7 cellular contexts compared by ENCODE assay signal in the genomic region with DNA sequence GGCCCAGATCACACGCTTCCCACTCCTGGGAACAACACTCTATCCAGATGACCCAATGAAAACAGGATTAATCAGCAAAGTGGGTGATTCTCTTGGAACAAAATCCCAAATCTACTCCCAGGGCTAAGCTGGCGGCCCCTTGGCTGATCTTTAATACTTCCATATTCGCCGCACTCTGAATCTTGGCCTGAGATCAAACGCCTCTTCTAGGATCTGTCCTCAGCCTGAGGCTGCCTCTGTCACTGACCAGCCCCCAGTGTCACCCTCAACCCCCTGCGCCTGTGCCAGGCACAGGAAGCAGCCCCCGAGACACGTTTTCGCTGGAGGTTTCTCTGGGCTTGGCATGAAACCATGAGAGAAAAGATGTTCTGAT. TPM values are rescaled to one million over a fixed set of nuclear protein-coding genes. Genes with fewer than 3 reads are reported as not detected.
A peak's percentile ranks its signal among the peaks of the same experiment; 100 is the strongest.
DNase-seq lines count a peak whose midpoint lies in the region; FAIRE-seq and TF ChIP-seq lines count a peak whose summit lies in the region.
"Had no signal": no experiment of that assay in that cellular context is flagged by ENCODE, and none has a peak within 500 bp of the region (broad histone marks: within the 10 kb centered on the region; RNA-seq: fewer than 3 reads in every experiment).

No MANE protein-coding gene starts in this region.

- no peaks in the 10 kb centered on the region for H3K9me3 ChIP-seq in keratinocyte (ENCODE audit: control insufficient read depth, low read depth, low read length)
- no peaks in the 10 kb centered on the region for H3K9me3 ChIP-seq in transverse colon

- dilution Hi-C loops in keratinocyte (cut with MboI; ENCODE audit: extremely low pct_ligation_motif_present, low sequenced_read_pairs): no loop called here

- no peak for TF ChIP-seq EP300 in transverse colon (IDR thresholded peaks at IDR 0.05; ENCODE audit: low read depth)

- no peaks in the 10 kb centered on the region for H4K20me1 ChIP-seq in keratinocyte (ENCODE audit: control insufficient read depth, extremely low read depth, insufficient read depth, low read length)

- intact Hi-C loops in transverse colon (cut with DNase I; ENCODE audit: low total_unique reads): no loop called here

- no peak for TF ChIP-seq POLR2A in transverse colon (IDR thresholded peaks at IDR 0.05)

- no peak for FAIRE-seq in keratinocyte (lab: Jason Lieb, UNC)
- FAIRE-seq: GM12892 had no signal

- DNase-seq in keratinocyte (ENCODE audit: low read depth, low spot score): no peak
- no peak for DNase-seq in transverse colon
- DNase-seq in activated CD4-positive, alpha-beta T cell treated with anti-CD3 and anti-CD28 coated beads for 1 hour: no peak
- no peak for DNase-seq in NCI-H2029 (lab: John Stamatoyannopoulos, UW)

- peak overlapping the region; percentile 55 for H3K4me2 ChIP-seq in keratinocyte (ENCODE audit: control insufficient read depth, extremely low read depth, insufficient read depth, low read depth, low read length)

- H3K79me2 ChIP-seq in keratinocyte (ENCODE audit: control insufficient read depth, insufficient read depth, low read length): no peaks in the 10 kb centered on the region

- H3K27ac ChIP-seq in angular gyrus (ENCODE audit: low read depth, low read length): peak overlapping the region; percentile 67
- H3K27ac ChIP-seq in keratinocyte (ENCODE audit: control insufficient read depth, insufficient read depth, low read length): peak overlapping the region; percentile 92
- peak overlapping the region; percentile 60 to 91 (median 83) for H3K27ac ChIP-seq in transverse colon

- H3K27me3 ChIP-seq in keratinocyte (ENCODE audit: control insufficient read depth, extremely low read depth, insufficient read depth, low read length) (no peaks in the 10 kb centered on the region), transverse colon (no peaks in the 10 kb centered on the region)

- peak overlapping the region; percentile 79 for H3K9ac ChIP-seq in keratinocyte (ENCODE audit: control insufficient read depth, extremely low read depth, insufficient read depth, low read length)

- H3K4me1 ChIP-seq in keratinocyte (ENCODE audit: control insufficient read depth, extremely low read depth, insufficient read depth, low read length) (peaks cover 27% of the 10 kb centered on the region), transverse colon (peaks cover 32 to 48% (median 40%) of the 10 kb centered on the region in 4 donors)

- WGBS in transverse colon (ENCODE audit: low coverage in 1 of 2), 2 donors: 71% methylated on average over 9 of the region's 9 CpGs; no CpG with 5 or more reads in 1 of the 2 donors

- peaks cover 20 to 23% of the 10 kb centered on the region in 2 experiments for H3K36me3 ChIP-seq in keratinocyte (ENCODE audit: control insufficient read depth in 2 of 2, extremely low read depth in 1 of 2, insufficient read depth in 2 of 2, low read length in 2 of 2)
- H3K36me3 ChIP-seq in transverse colon: peaks cover 0 to 21% (median 8%) of the 10 kb centered on the region in 4 donors

- H3K4me3 ChIP-seq in keratinocyte (ENCODE audit: control insufficient read depth in 2 of 3, extremely low read depth in 1 of 3, insufficient read depth in 2 of 3, low read depth in 1 of 3, low read length in 3 of 3) (no peak overlapping the region), transverse colon (no peak overlapping the region)

- TF ChIP-seq CTCF in keratinocyte (optimal IDR thresholded peaks at IDR 0.05 in 1 of 3, IDR thresholded peaks at IDR 0.05 in 1 of 3, conservative IDR thresholded peaks at IDR 0.05 in 1 of 3; ENCODE audit: extremely low read depth in 1 of 3, insufficient read depth in 2 of 3, low read length in 3 of 3) (no peak), transverse colon (IDR thresholded peaks at IDR 0.05) (no peak)

- peaks cover 3% of the 10 kb centered on the region for H3K9me1 ChIP-seq in keratinocyte (ENCODE audit: control insufficient read depth, extremely low read depth, insufficient read depth, low read length)

- in situ Hi-C loops in transverse colon (cut with MboI; ENCODE audit: low pct_ligation_motif_present in 1 of 4, low pct_unique_long_range_greater_than_20kb in 1 of 4, low sequenced_read_pairs in 3 of 4): no loop called here

- H2AFZ ChIP-seq in keratinocyte (ENCODE audit: control insufficient read depth, low read length): no peak overlapping the region

RNA-seq across cellular contexts. Expression of gene CTXN1, which starts 2.4 kb away (rescaled TPM):
- 0.41 to 2.1 TPM (median 1.5 TPM) in 3 replicates for polyA plus RNA-seq in keratinocyte
- polyA plus RNA-seq in keratinocyte (2011; ENCODE audit: low read depth): 1.2 TPM
- 1.9 and 10.7 TPM in 2 replicates for polyA plus RNA-seq in keratinocyte (2011; cell fraction: cytosol; rRNA removed)
- 1.7 and 3.9 TPM in 2 replicates for polyA plus RNA-seq in keratinocyte (2011; cell fraction: nucleus; rRNA removed)
- polyA plus RNA-seq in keratinocyte (2012; ENCODE audit: low replicate concordance): 5.0 and 6.3 TPM in 2 replicates
- 0.22 to 2.0 TPM (median 0.30 TPM) in 3 replicates for polyA minus RNA-seq in keratinocyte
- polyA minus RNA-seq in keratinocyte (2011; cell fraction: cytosol; rRNA and poly(A)+ RNA removed): 30.5 TPM
- 0.62 and 4.4 TPM in 2 replicates for polyA minus RNA-seq in keratinocyte (2011; cell fraction: nucleus; rRNA and poly(A)+ RNA removed)
- 10 to 100 TPM in 1 of 4 donors, 1 to 10 TPM in 3; 2.9 to 29.7 (median 4.8) TPM for total RNA-seq in transverse colon
- polyA plus RNA-seq: naive thymus-derived CD4-positive, alpha-beta T cell had no signal

RNA-seq across cellular contexts. Expression of gene SNAPC2, which starts 8.2 kb away (rescaled TPM):
- 10.7 to 15.5 TPM (median 10.8 TPM) in 3 replicates for polyA plus RNA-seq in keratinocyte
- polyA plus RNA-seq in keratinocyte (2011; ENCODE audit: low read depth): 5.6 TPM
- polyA plus RNA-seq in keratinocyte (2011; cell fraction: cytosol; rRNA removed): 8.6 and 20.3 TPM in 2 replicates
- polyA plus RNA-seq in keratinocyte (2011; cell fraction: nucleus; rRNA removed): 6.8 and 12.3 TPM in 2 replicates
- 20.4 and 21.6 TPM in 2 replicates for polyA plus RNA-seq in keratinocyte (2012; ENCODE audit: low replicate concordance)
- 5.8 to 18.7 TPM (median 15.3 TPM) in 3 replicates for polyA minus RNA-seq in keratinocyte
- polyA minus RNA-seq in keratinocyte (2011; cell fraction: cytosol; rRNA and poly(A)+ RNA removed): 15.5 TPM
- 6.1 and 6.4 TPM in 2 replicates for polyA minus RNA-seq in keratinocyte (2011; cell fraction: nucleus; rRNA and poly(A)+ RNA removed)
- total RNA-seq in transverse colon: 10 to 100 TPM; 11.4 to 35.9 (median 13.0) TPM

RNA-seq across cellular contexts. Expression of gene TGFBR3L, which starts 13.7 kb away (rescaled TPM):
- polyA plus RNA-seq in keratinocyte: 0.28 to 0.72 TPM (median 0.68 TPM) in 3 replicates
- 6.7 TPM for polyA plus RNA-seq in keratinocyte (2011; ENCODE audit: low read depth)
- polyA plus RNA-seq in keratinocyte (2011; cell fraction: cytosol; rRNA removed): 0.29 and 1.6 TPM in 2 replicates
- 0.34 and 1.3 TPM in 2 replicates for polyA plus RNA-seq in keratinocyte (2011; cell fraction: nucleus; rRNA removed)
- 1.8 and 10.1 TPM in 2 replicates for polyA plus RNA-seq in keratinocyte (2012; ENCODE audit: low replicate concordance)
- not detected in 3 replicates for polyA minus RNA-seq in keratinocyte
- polyA minus RNA-seq in keratinocyte (2011; cell fraction: cytosol; rRNA and poly(A)+ RNA removed): not detected
- polyA minus RNA-seq in keratinocyte (2011; cell fraction: nucleus; rRNA and poly(A)+ RNA removed): 1.5 TPM in 1 of 2 replicates, not detected in the other
- total RNA-seq in transverse colon: 1 to 10 TPM in 1 of 4 donors, not detected in 3; 1.4 TPM
- polyA plus RNA-seq: naive thymus-derived CD4-positive, alpha-beta T cell had no signal

RNA-seq across cellular contexts. Expression of gene TIMM44, which starts 15.1 kb away (rescaled TPM):
- 32.4 to 37.1 TPM (median 34.8 TPM) in 3 replicates for polyA plus RNA-seq in keratinocyte
- 29.0 TPM for polyA plus RNA-seq in keratinocyte (2011; ENCODE audit: low read depth)
- 23.2 and 44.5 TPM in 2 replicates for polyA plus RNA-seq in keratinocyte (2011; cell fraction: cytosol; rRNA removed)
- polyA plus RNA-seq in keratinocyte (2011; cell fraction: nucleus; rRNA removed): 48.6 and 57.5 TPM in 2 replicates
- polyA plus RNA-seq in keratinocyte (2012; ENCODE audit: low replicate concordance): 43.7 and 46.1 TPM in 2 replicates
- polyA minus RNA-seq in keratinocyte: 15.3 to 25.4 TPM (median 20.0 TPM) in 3 replicates
- polyA minus RNA-seq in keratinocyte (2011; cell fraction: cytosol; rRNA and poly(A)+ RNA removed): 40.5 TPM
- 23.8 and 25.2 TPM in 2 replicates for polyA minus RNA-seq in keratinocyte (2011; cell fraction: nucleus; rRNA and poly(A)+ RNA removed)
- 100 to 1,000 TPM in 1 of 4 donors, 10 to 100 TPM in 3; 59.7 to 102 (median 71.8) TPM for total RNA-seq in transverse colon

RNA-seq across cellular contexts. Expression of gene MAP2K7, which starts 24.6 kb away (rescaled TPM):
- 8.4 to 11.7 TPM (median 10.9 TPM) in 3 replicates for polyA plus RNA-seq in keratinocyte
- polyA plus RNA-seq in keratinocyte (2011; ENCODE audit: low read depth): 15.8 TPM
- 5.2 and 11.4 TPM in 2 replicates for polyA plus RNA-seq in keratinocyte (2011; cell fraction: cytosol; rRNA removed)
- 18.9 and 22.4 TPM in 2 replicates for polyA plus RNA-seq in keratinocyte (2011; cell fraction: nucleus; rRNA removed)
- 14.5 and 18.4 TPM in 2 replicates for polyA plus RNA-seq in keratinocyte (2012; ENCODE audit: low replicate concordance)
- polyA minus RNA-seq in keratinocyte: 7.8 to 18.9 TPM (median 8.1 TPM) in 3 replicates
- 23.4 TPM for polyA minus RNA-seq in keratinocyte (2011; cell fraction: cytosol; rRNA and poly(A)+ RNA removed)
- 11.3 and 15.2 TPM in 2 replicates for polyA minus RNA-seq in keratinocyte (2011; cell fraction: nucleus; rRNA and poly(A)+ RNA removed)
- total RNA-seq in transverse colon: 100 to 1,000 TPM in 1 of 4 donors, 10 to 100 TPM in 3; 11.9 to 125 (median 20.9) TPM
